14 cellular contexts compared by ENCODE assay signal in genomic region chr7:87128883-87129282, GRCh38. TPM values are rescaled to one million over a fixed set of nuclear protein-coding genes. Genes with fewer than 3 reads are reported as not detected.
DNase-seq lines count a peak whose midpoint lies in the region; ATAC-seq, FAIRE-seq and TF ChIP-seq lines count a peak whose summit lies in the region.
"Had no signal": no experiment of that assay in that cellular context is flagged by ENCODE, and none has a peak within 500 bp of the region (broad histone marks: within the 10 kb centered on the region; RNA-seq: fewer than 3 reads in every experiment).

No MANE protein-coding gene starts in this region.

- CTCF ChIA-PET in HEK293 (lab: Yijun Ruan, JAX) (interaction anchor here (1.0 to 1.4 kb wide), 4 partner anchors 10 to 377 kb away, joined by 3 to 7 read pairs (median 3); no protein-coding TSS in a partner anchor), endothelial cell of umbilical vein (lab: Charles Lee) (interaction anchor here (0.9 to 1.9 kb wide), 4 partner anchors 8 to 187 kb away, joined by 3 to 16 read pairs (median 3); no protein-coding TSS in a partner anchor)
- CTCF ChIA-PET in activated CD4-positive, alpha-beta memory T cell treated with anti-CD3 and anti-CD28 coated beads, Interleukin-2, amount 10 ng/mL, durations not matched to agents 7 days and 5 days (lab: Charles Lee) = interaction anchor here (1.1 kb wide), 1 partner anchor 18 kb away, joined by 3 read pairs; no protein-coding TSS in a partner anchor

- no peak overlapping the region for H4K91ac ChIP-seq in trophoblast cell (ENCODE audit: low read depth, low read length)

- FAIRE-seq in endothelial cell of umbilical vein (lab: Jason Lieb, UNC) = peak; percentile 47

- H3K27me3 ChIP-seq in endothelial cell of umbilical vein (ENCODE audit: control insufficient read depth in 2 of 2, insufficient read depth in 2 of 2, low read length in 2 of 2) (no peaks in the 10 kb centered on the region), trophoblast cell (ENCODE audit: insufficient read depth, low read length) (no peaks in the 10 kb centered on the region), upper lobe of left lung (no peaks in the 10 kb centered on the region)

- H3K4me3 ChIP-seq in HEK293 (ENCODE audit: low read depth, low read length) = no peak overlapping the region
- H3K4me3 ChIP-seq in endothelial cell of umbilical vein (replicated peaks in 1 of 3; ENCODE audit: insufficient read depth in 1 of 3, low read depth in 1 of 3, low read length in 3 of 3) = no peak overlapping the region
- no peak overlapping the region for H3K4me3 ChIP-seq in trophoblast cell (ENCODE audit: low read depth, low read length)
- no peak overlapping the region for H3K4me3 ChIP-seq in upper lobe of left lung

- no peaks in the 10 kb centered on the region for H3K9me3 ChIP-seq in HEK293 (ENCODE audit: control insufficient read depth, insufficient read depth, low read depth, low read length)
- H3K9me3 ChIP-seq in endothelial cell of umbilical vein (replicated peaks; ENCODE audit: control insufficient read depth, insufficient read depth, low read length) = no peaks in the 10 kb centered on the region
- H3K9me3 ChIP-seq in trophoblast cell (ENCODE audit: insufficient read depth, low read depth, low read length) = no peaks in the 10 kb centered on the region
- no peaks in the 10 kb centered on the region for H3K9me3 ChIP-seq in upper lobe of left lung

- intact Hi-C loops in endothelial cell of umbilical vein (cut with micrococcal nuclease) = no loop called here

- BruUV-seq in endothelial cell of umbilical vein (replicated peaks; lab: Mats Ljungman, UMichigan) = no TSS peak

- no peaks in the 10 kb centered on the region for H3K4me1 Mint-ChIP-seq in activated CD4-positive, alpha-beta memory T cell treated with anti-CD3 and anti-CD28 coated beads, Interleukin-2, amount 10 ng/mL, durations not matched to agents 7 days and 5 days
- H3K4me1 Mint-ChIP-seq: CD14-positive monocyte had no signal

- no peak for TF ChIP-seq CTCF in HEK293 (tag by site-specific recombination; IDR thresholded peaks at IDR 0.05)
- TF ChIP-seq CTCF in endothelial cell of umbilical vein (IDR thresholded peaks at IDR 0.05; ENCODE audit: extremely low read depth in 1 of 2, insufficient read depth in 1 of 2, low read depth in 1 of 2, low read length in 2 of 2) = no peak
- TF ChIP-seq CTCF in upper lobe of left lung (IDR thresholded peaks at IDR 0.05) = no peak

- peak; percentile 80 for DNase-seq in NCI-H69 (lab: John Stamatoyannopoulos, UW)
- DNase-seq in endothelial cell of umbilical vein (ENCODE audit: low read depth, low spot score) = peak; percentile 73
- DNase-seq in trophoblast cell = no peak
- no peak for DNase-seq in upper lobe of left lung
- no peak for DNase-seq in activated CD4-positive, alpha-beta memory T cell treated with anti-CD3 and anti-CD28 coated beads, Interleukin-2, amount 10 ng/mL, durations not matched to agents 7 days and 5 days
- DNase-seq: activated CD4-positive, alpha-beta memory T cell treated with anti-CD3 and anti-CD28 coated beads for 36 hours; cerebellar nuclear complex; EL; NCI-H2081 had no signal

- ATAC-seq in GM19023 (IDR thresholded peaks at IDR 0.05; ENCODE audit: unreplicated experiment) = no peak
- no peak for ATAC-seq in upper lobe of left lung (ENCODE audit: low FRiP score in 2 of 2)
- ATAC-seq: SK-N-SH treated with all-trans-retinoic acid at 6 μM for 48 hours had no signal

- H4K20me1 ChIP-seq in endothelial cell of umbilical vein (replicated peaks; ENCODE audit: control insufficient read depth, extremely low read depth, insufficient read depth, low read length) = no peaks in the 10 kb centered on the region

- no peak overlapping the region for H3K23ac ChIP-seq in trophoblast cell (ENCODE audit: low read length)

- TF ChIP-seq POLR2A in endothelial cell of umbilical vein (IDR thresholded peaks at IDR 0.05; ENCODE audit: low read depth, low read length) (no peak), upper lobe of left lung (IDR thresholded peaks at IDR 0.05) (no peak)

- H3K4me1 ChIP-seq in HEK293 (ENCODE audit: control insufficient read depth, insufficient read depth, low read length) (no peaks in the 10 kb centered on the region), endothelial cell of umbilical vein (ENCODE audit: control insufficient read depth, extremely low read depth, insufficient read depth, low read length) (peaks cover 6% of the 10 kb centered on the region), trophoblast cell (ENCODE audit: control insufficient read depth in 1 of 2, insufficient read depth in 2 of 2, low read length in 2 of 2) (peaks cover 0 to 2% of the 10 kb centered on the region in 2 experiments), upper lobe of left lung (no peaks in the 10 kb centered on the region)

- H3K27ac ChIP-seq in HEK293 (ENCODE audit: extremely low read depth, low read depth, low read length) (no peak overlapping the region), endothelial cell of umbilical vein (ENCODE audit: insufficient read depth, low read depth, low read length) (no peak overlapping the region), trophoblast cell (ENCODE audit: low read depth, low read length) (no peak overlapping the region), upper lobe of left lung (no peak overlapping the region)
- H3K27ac ChIP-seq: HL-60 had no signal

- no peak overlapping the region for H3K14ac ChIP-seq in trophoblast cell (ENCODE audit: low read length)

- no peaks in the 10 kb centered on the region for H3K36me3 Mint-ChIP-seq in activated CD4-positive, alpha-beta memory T cell treated with anti-CD3 and anti-CD28 coated beads, Interleukin-2, amount 10 ng/mL, durations not matched to agents 7 days and 5 days (ENCODE audit: low read depth)
- H3K36me3 Mint-ChIP-seq: activated CD4-positive, alpha-beta memory T cell treated with anti-CD3 and anti-CD28 coated beads for 36 hours; CD14-positive monocyte had no signal

- H2BK12ac ChIP-seq in trophoblast cell (ENCODE audit: low read length) = no peak overlapping the region

- WGBS in trophoblast cell (ENCODE audit: extremely low coverage, insufficient coverage, insufficient read length) = no CpG with 5 or more reads among the region's 4 CpGs
- 65 to 73% methylated on average over 4 of the region's 4 CpGs for WGBS in upper lobe of left lung, 2 donors

- H2BK5ac ChIP-seq in trophoblast cell (ENCODE audit: low read depth, low read length, poor library complexity) = no peak overlapping the region

- H3K9ac ChIP-seq in endothelial cell of umbilical vein (replicated peaks; ENCODE audit: extremely low read depth, insufficient read depth, low read length) = no peak overlapping the region
- H3K9ac ChIP-seq in trophoblast cell (ENCODE audit: low read length) = no peak overlapping the region

- no peak overlapping the region for H3K4me3 Mint-ChIP-seq in activated CD4-positive, alpha-beta memory T cell treated with anti-CD3 and anti-CD28 coated beads, Interleukin-2, amount 10 ng/mL, durations not matched to agents 7 days and 5 days
- H3K4me3 Mint-ChIP-seq: activated CD4-positive, alpha-beta memory T cell treated with anti-CD3 and anti-CD28 coated beads for 36 hours; CD14-positive monocyte had no signal

- H3K36me3 ChIP-seq in HEK293 (ENCODE audit: control insufficient read depth in 2 of 2, insufficient read depth in 1 of 2, low read length in 2 of 2) = no peaks in the 10 kb centered on the region
- no peaks in the 10 kb centered on the region for H3K36me3 ChIP-seq in endothelial cell of umbilical vein (ENCODE audit: control insufficient read depth in 2 of 2, extremely low read depth in 1 of 2, insufficient read depth in 2 of 2, low read length in 2 of 2)
- no peaks in the 10 kb centered on the region for H3K36me3 ChIP-seq in trophoblast cell (ENCODE audit: control insufficient read depth in 1 of 2, insufficient read depth in 2 of 2, low read length in 2 of 2)
- H3K36me3 ChIP-seq in upper lobe of left lung = no peaks in the 10 kb centered on the region

- TF ChIP-seq EP300 in upper lobe of left lung (IDR thresholded peaks at IDR 0.05) = no peak

- dilution Hi-C loops in endothelial cell of umbilical vein (cut with MboI; ENCODE audit: extremely low pct_ligation_motif_present, low sequenced_read_pairs) = no loop called here

- no peaks in the 10 kb centered on the region for H3K79me1 ChIP-seq in trophoblast cell (ENCODE audit: low read length)

- H3K9me1 ChIP-seq in endothelial cell of umbilical vein (replicated peaks; ENCODE audit: control insufficient read depth, extremely low read depth, insufficient read depth, low read length) = no peaks in the 10 kb centered on the region

- POLR2A ChIA-PET in HEK293 (lab: Yijun Ruan, JAX) = interaction anchor here (1.3 to 2.4 kb wide), 2 partner anchors 24 to 69 kb away, joined by 5 read pairs; partner anchors contain the start of genes DMTF1 and ELAPOR2
- POLR2A ChIA-PET in endothelial cell of umbilical vein (lab: Charles Lee) = no interaction called here
- POLR2A ChIA-PET in activated CD4-positive, alpha-beta memory T cell treated with anti-CD3 and anti-CD28 coated beads, Interleukin-2, amount 10 ng/mL, durations not matched to agents 7 days and 5 days (lab: Charles Lee) = no interaction called here

- no peak overlapping the region for H4K8ac ChIP-seq in trophoblast cell (ENCODE audit: low read depth, low read length)

- H3K27ac Mint-ChIP-seq in activated CD4-positive, alpha-beta memory T cell treated with anti-CD3 and anti-CD28 coated beads, Interleukin-2, amount 10 ng/mL, durations not matched to agents 7 days and 5 days = no peak overlapping the region
- H3K27ac Mint-ChIP-seq: activated CD4-positive, alpha-beta memory T cell treated with anti-CD3 and anti-CD28 coated beads for 36 hours had no signal

- H3K18ac ChIP-seq in trophoblast cell (ENCODE audit: low read length) = no peak overlapping the region

- H3K4me2 ChIP-seq in endothelial cell of umbilical vein (ENCODE audit: insufficient read depth, low read length) = peak overlapping the region; percentile 8
- H3K4me2 ChIP-seq in trophoblast cell (ENCODE audit: low read length) = peak overlapping the region; percentile 44

- no peaks in the 10 kb centered on the region for H3K79me2 ChIP-seq in endothelial cell of umbilical vein (ENCODE audit: control insufficient read depth, insufficient read depth, low read length)
- no peaks in the 10 kb centered on the region for H3K79me2 ChIP-seq in trophoblast cell (ENCODE audit: control insufficient read depth, insufficient read depth, low read length, poor library complexity)

- no peak overlapping the region for H4K12ac ChIP-seq in trophoblast cell (ENCODE audit: low read depth, low read length)

- H3K4ac ChIP-seq in trophoblast cell (ENCODE audit: low read depth, low read length) = no peak overlapping the region

- H3K9me3 Mint-ChIP-seq in activated CD4-positive, alpha-beta memory T cell treated with anti-CD3 and anti-CD28 coated beads, Interleukin-2, amount 10 ng/mL, durations not matched to agents 7 days and 5 days = no peaks in the 10 kb centered on the region
- H3K9me3 Mint-ChIP-seq: activated CD4-positive, alpha-beta memory T cell treated with anti-CD3 and anti-CD28 coated beads for 36 hours; CD14-positive monocyte had no signal

- H2BK120ac ChIP-seq in trophoblast cell (ENCODE audit: insufficient read depth, low read length, poor library complexity) = no peak overlapping the region

- peaks cover 5% of the 10 kb centered on the region for H3K27me3 Mint-ChIP-seq in activated CD4-positive, alpha-beta memory T cell treated with anti-CD3 and anti-CD28 coated beads, Interleukin-2, amount 10 ng/mL, durations not matched to agents 7 days and 5 days

- H2AK5ac ChIP-seq in trophoblast cell (ENCODE audit: low read length) = no peak overlapping the region

- peak overlapping the region; percentile 43 for H2AFZ ChIP-seq in endothelial cell of umbilical vein (ENCODE audit: low read depth, low read length)
- H2AFZ ChIP-seq in trophoblast cell (ENCODE audit: insufficient read depth, low read length, poor library complexity) = no peak overlapping the region

RNA-seq across cellular contexts. Expression of gene DMTF1, which starts 23.4 kb away (rescaled TPM):
- total RNA-seq in endothelial cell of umbilical vein = 86.9 and 100.0 TPM in 2 replicates
- 78.5 and 92.9 TPM in 2 replicates for polyA plus RNA-seq in endothelial cell of umbilical vein
- 25.9 and 31.2 TPM in 2 replicates for polyA plus RNA-seq in endothelial cell of umbilical vein (2011; cell fraction: cytosol; rRNA removed)
- 734 and 788 TPM in 2 replicates for polyA plus RNA-seq in endothelial cell of umbilical vein (2011; cell fraction: nucleus; rRNA removed)
- 42.6 and 52.5 TPM in 2 replicates for polyA plus RNA-seq in endothelial cell of umbilical vein (2012)
- 154 and 163 TPM in 2 replicates for polyA minus RNA-seq in endothelial cell of umbilical vein
- polyA minus RNA-seq in endothelial cell of umbilical vein (2011; cell fraction: cytosol; rRNA and poly(A)+ RNA removed) = 20.6 TPM
- polyA minus RNA-seq in endothelial cell of umbilical vein (2011; cell fraction: nucleus; rRNA and poly(A)+ RNA removed) = 365 and 482 TPM in 2 replicates
- polyA plus RNA-seq in trophoblast cell (2013) = 57.9 and 66.0 TPM in 2 replicates
- 100 to 1,000 TPM in 2 of 6 donors, 10 to 100 TPM in 4; 51.8 to 258 (median 77.7) TPM for total RNA-seq in upper lobe of left lung
- total RNA-seq in activated CD4-positive, alpha-beta memory T cell treated with anti-CD3 and anti-CD28 coated beads, Interleukin-2, amount 10 ng/mL, durations not matched to agents 7 days and 5 days = 10 to 100 TPM; 95.3 to 97.8 TPM

Comparison
In these comparisons a context has a peak if more than half of its experiments do, and no peak if none do; other contexts are left out.
1. DNase-seq: peak in NCI-H69 (single experiment) and endothelial cell of umbilical vein (single experiment); none in trophoblast cell (0 of 2), upper lobe of left lung (0 of 2) and activated CD4-positive, alpha-beta memory T cell treated with anti-CD3 and anti-CD28 coated beads, Interleukin-2, amount 10 ng/mL, durations not matched to agents 7 days and 5 days (single experiment).